ENCODE assay signal across 1 cellular context in the genomic region with DNA sequence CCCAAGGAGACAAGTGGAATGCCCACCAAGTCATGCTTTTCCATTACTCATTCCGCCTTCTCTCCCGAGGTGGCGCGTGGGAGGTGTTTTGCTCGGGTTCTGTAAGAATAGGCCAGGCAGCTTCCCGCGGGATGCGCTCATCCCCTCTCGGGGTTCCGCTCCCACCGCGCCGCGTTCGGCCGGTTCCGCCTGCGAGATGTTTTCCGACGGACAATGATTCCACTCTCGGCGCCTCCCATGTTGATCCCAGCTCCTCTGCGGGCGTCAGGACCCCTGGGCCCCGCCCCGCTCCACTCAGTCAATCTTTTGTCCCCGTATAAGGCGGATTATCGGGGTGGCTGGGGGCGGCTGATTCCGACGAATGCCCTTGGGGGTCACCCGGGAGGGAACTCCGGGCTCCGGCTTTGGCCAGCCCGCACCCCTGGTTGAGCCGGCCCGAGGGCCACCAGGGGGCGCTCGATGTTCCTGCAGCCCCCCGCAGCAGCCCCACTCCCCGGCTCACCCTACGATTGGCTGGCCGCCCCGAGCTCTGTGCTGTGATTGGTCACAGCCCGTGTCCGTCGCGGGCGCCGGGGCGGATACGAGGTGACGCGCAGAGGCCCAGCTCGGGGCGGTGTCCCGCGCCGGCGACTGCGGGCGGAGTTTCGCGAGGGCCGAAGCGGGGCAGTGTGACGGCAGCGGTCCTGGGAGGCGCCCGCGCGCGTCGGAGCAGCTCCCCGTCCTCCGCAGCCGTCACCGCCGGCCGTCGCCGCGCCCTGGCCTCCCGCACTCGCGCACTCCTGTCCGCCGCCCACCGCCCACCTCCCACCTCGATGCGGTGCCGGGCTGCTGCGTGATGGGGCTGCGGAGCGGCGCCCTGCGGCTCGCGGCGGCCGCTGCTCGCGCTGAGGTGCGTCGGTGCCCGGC.
TF ChIP-seq lines count a peak whose summit lies in the region.

Gene KIF1B (plus strand): TSS at position 666 of the 906 bp plus-strand sequence. CDS start 21,759 bp downstream, outside the sequence.

TF ChIP-seq in K562, 482 proteins besides CTCF, POLR2A, EP300 and RAD21 (continued from another document and continues in another):
- TF ChIP-seq, protein P1, sequence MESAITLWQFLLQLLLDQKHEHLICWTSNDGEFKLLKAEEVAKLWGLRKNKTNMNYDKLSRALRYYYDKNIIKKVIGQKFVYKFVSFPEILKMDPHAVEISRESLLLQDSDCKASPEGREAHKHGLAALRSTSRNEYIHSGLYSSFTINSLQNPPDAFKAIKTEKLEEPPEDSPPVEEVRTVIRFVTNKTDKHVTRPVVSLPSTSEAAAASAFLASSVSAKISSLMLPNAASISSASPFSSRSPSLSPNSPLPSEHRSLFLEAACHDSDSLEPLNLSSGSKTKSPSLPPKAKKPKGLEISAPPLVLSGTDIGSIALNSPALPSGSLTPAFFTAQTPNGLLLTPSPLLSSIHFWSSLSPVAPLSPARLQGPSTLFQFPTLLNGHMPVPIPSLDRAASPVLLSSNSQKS (CRISPR knock-in tag; IDR thresholded peaks at IDR 0.05), result no peak
- TF ChIP-seq KDM5B (IDR thresholded peaks at IDR 0.05; ENCODE audit: insufficient replicate concordance, low read depth, low read length) (peak; percentile 75), MTF1 (CRISPR knock-in tag; IDR thresholded peaks at IDR 0.05; ENCODE audit: borderline replicate concordance) (no peak), NFYB (IDR thresholded peaks at IDR 0.05; ENCODE audit: extremely low read depth, insufficient read length) (peak; percentile 99), KHSRP (IDR thresholded peaks at IDR 0.05) (no peak), ZNF354B (CRISPR knock-in tag; IDR thresholded peaks at IDR 0.05) (no peak), KLF16 (IDR thresholded peaks at IDR 0.05) (peak; percentile 75), ZNF121 (CRISPR knock-in tag; conservative IDR thresholded peaks at IDR 0.05) (no peak), HMG20B (CRISPR knock-in tag; IDR thresholded peaks at IDR 0.05) (no peak), ILF3 (IDR thresholded peaks at IDR 0.05; ENCODE audit: borderline replicate concordance) (peak; percentile 64; the same call in 1 of the 2 replicates), SPI1 (IDR thresholded peaks at IDR 0.05; ENCODE audit: borderline replicate concordance, low read depth, low read length) (no peak), ZNF3 (CRISPR knock-in tag; IDR thresholded peaks at IDR 0.05) (no peak), PRDM10 (IDR thresholded peaks at IDR 0.05; ENCODE audit: partially characterized antibody) (no peak), GTF2F1 (IDR thresholded peaks at IDR 0.05; ENCODE audit: low read depth, low read length) (no peak), NR3C1 (CRISPR knock-in tag; IDR thresholded peaks at IDR 0.05) (no peak), RBM39 (optimal IDR thresholded peaks at IDR 0.05; ENCODE audit: low read depth, low read length) (no peak), ZNF197 (CRISPR knock-in tag; IDR thresholded peaks at IDR 0.05; ENCODE audit: low read depth) (no peak), HOMEZ (CRISPR knock-in tag; IDR thresholded peaks at IDR 0.05) (no peak), ZNF655 (CRISPR knock-in tag; IDR thresholded peaks at IDR 0.05) (no peak), ZNF780A (CRISPR knock-in tag; IDR thresholded peaks at IDR 0.05) (no peak), AFF1 (IDR thresholded peaks at IDR 0.05; ENCODE audit: low read depth in 1 of 2, partially characterized antibody in 2 of 2) (peak in 1 of 2 experiments; percentile 61), CREBBP (IDR thresholded peaks at IDR 0.05; ENCODE audit: low read depth, low read length) (no peak), PRPF4 (IDR thresholded peaks at IDR 0.05; ENCODE audit: insufficient read depth, low read depth, low read length, poor library complexity, severe bottlenecking) (no peak), MXI1 (IDR thresholded peaks at IDR 0.05; ENCODE audit: low read depth, low read length) (no peak), PYGO2 (tag; IDR thresholded peaks at IDR 0.05) (no peak), NFATC3 (IDR thresholded peaks at IDR 0.05) (no peak), STAG1 (CRISPR knock-in tag; IDR thresholded peaks at IDR 0.05; ENCODE audit: borderline replicate concordance) (no peak), ZNF143 (CRISPR knock-in tag; IDR thresholded peaks at IDR 0.05) (no peak), HNRNPL (IDR thresholded peaks at IDR 0.05; ENCODE audit: low read depth, low read length) (0 out of 2 replicates have a peak, but pooled peaks have one; percentile 59), STAT5B (CRISPR knock-in tag; IDR thresholded peaks at IDR 0.05) (no peak), ZBTB5 (IDR thresholded peaks at IDR 0.05) (no peak), HNRNPK (IDR thresholded peaks at IDR 0.05; ENCODE audit: low read depth, low read length, poor library complexity, severe bottlenecking) (no peak), ADNP (tag; IDR thresholded peaks at IDR 0.05) (no peak), HLTF (IDR thresholded peaks at IDR 0.05) (peak; percentile 61; the same call in 1 of the 2 replicates)
- TF ChIP-seq, protein P2, sequence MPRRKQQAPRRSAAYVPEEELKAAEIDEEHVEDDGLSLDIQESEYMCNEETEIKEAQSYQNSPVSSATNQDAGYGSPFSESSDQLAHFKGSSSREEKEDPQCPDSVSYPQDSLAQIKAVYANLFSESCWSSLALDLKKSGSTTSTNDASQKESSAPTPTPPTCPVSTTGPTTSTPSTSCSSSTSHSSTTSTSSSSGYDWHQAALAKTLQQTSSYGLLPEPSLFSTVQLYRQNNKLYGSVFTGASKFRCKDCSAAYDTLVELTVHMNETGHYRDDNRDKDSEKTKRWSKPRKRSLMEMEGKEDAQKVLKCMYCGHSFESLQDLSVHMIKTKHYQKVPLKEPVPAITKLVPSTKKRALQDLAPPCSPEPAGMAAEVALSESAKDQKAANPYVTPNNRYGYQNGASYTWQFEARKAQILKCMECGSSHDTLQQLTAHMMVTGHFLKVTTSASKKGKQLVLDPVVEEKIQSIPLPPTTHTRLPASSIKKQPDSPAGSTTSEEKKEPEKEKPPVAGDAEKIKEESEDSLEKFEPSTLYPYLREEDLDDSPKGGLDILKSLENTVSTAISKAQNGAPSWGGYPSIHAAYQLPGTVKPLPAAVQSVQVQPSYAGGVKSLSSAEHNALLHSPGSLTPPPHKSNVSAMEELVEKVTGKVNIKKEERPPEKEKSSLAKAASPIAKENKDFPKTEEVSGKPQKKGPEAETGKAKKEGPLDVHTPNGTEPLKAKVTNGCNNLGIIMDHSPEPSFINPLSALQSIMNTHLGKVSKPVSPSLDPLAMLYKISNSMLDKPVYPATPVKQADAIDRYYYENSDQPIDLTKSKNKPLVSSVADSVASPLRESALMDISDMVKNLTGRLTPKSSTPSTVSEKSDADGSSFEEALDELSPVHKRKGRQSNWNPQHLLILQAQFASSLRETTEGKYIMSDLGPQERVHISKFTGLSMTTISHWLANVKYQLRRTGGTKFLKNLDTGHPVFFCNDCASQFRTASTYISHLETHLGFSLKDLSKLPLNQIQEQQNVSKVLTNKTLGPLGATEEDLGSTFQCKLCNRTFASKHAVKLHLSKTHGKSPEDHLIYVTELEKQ (CRISPR knock-in tag; IDR thresholded peaks at IDR 0.05), result no peak
- TF ChIP-seq, protein P3, sequence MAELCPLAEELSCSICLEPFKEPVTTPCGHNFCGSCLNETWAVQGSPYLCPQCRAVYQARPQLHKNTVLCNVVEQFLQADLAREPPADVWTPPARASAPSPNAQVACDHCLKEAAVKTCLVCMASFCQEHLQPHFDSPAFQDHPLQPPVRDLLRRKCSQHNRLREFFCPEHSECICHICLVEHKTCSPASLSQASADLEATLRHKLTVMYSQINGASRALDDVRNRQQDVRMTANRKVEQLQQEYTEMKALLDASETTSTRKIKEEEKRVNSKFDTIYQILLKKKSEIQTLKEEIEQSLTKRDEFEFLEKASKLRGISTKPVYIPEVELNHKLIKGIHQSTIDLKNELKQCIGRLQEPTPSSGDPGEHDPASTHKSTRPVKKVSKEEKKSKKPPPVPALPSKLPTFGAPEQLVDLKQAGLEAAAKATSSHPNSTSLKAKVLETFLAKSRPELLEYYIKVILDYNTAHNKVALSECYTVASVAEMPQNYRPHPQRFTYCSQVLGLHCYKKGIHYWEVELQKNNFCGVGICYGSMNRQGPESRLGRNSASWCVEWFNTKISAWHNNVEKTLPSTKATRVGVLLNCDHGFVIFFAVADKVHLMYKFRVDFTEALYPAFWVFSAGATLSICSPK (IDR thresholded peaks at IDR 0.05; ENCODE audit: borderline replicate concordance), result no peak
